15 cellular contexts compared by ENCODE assay signal in genomic region chr17:48160177-48160967, GRCh38. TPM values are rescaled to one million over a fixed set of nuclear protein-coding genes. Genes with fewer than 3 reads are reported as not detected.
A peak's percentile ranks its signal among the peaks of the same experiment; 100 is the strongest.
DNase-seq lines count a peak whose midpoint lies in the region; ATAC-seq and TF ChIP-seq lines count a peak whose summit lies in the region.
"Had no signal": no experiment of that assay in that cellular context is flagged by ENCODE, and none has a peak within 500 bp of the region (broad histone marks: within the 10 kb centered on the region; RNA-seq: fewer than 3 reads in every experiment).

No MANE protein-coding gene starts in this region.

- no peaks in the 10 kb centered on the region for H3K27me3 ChIP-seq in breast epithelium
- peaks cover 68% of the 10 kb centered on the region for H3K27me3 ChIP-seq in iPS-18a (ENCODE audit: control insufficient read depth, insufficient read depth, low read length)
- no peaks in the 10 kb centered on the region for H3K27me3 ChIP-seq in upper lobe of right lung
- H3K27me3 ChIP-seq: upper lobe of left lung had no signal

- H3K4me1 ChIP-seq in breast epithelium (no peaks in the 10 kb centered on the region), iPS-18a (ENCODE audit: control insufficient read depth, low read depth, low read length) (peaks cover 43% of the 10 kb centered on the region), upper lobe of right lung (no peaks in the 10 kb centered on the region)
- H3K4me1 ChIP-seq: left ventricle myocardium inferior, upper lobe of left lung had no signal

- TF ChIP-seq POLR2A in breast epithelium (IDR thresholded peaks at IDR 0.05) = no peak

- intact Hi-C loops in breast epithelium (cut with DNase I; ENCODE audit: low total_unique reads) = no loop called here
- intact Hi-C loops in upper lobe of right lung (cut with DNase I) = no loop called here

- in situ Hi-C loops in T47D (cut with HindIII; ENCODE audit: low pct_unique_long_range_greater_than_20kb, low sequenced_read_pairs) = no loop called here

- no peak overlapping the region for H3K9ac ChIP-seq in iPS-18a (ENCODE audit: low read length)

- no peak overlapping the region for H3K27ac ChIP-seq in breast epithelium
- no peak overlapping the region for H3K27ac ChIP-seq in iPS-18a (ENCODE audit: low read length)
- H3K27ac ChIP-seq in upper lobe of right lung = no peak overlapping the region
- H3K27ac ChIP-seq: left ventricle myocardium inferior, upper lobe of left lung had no signal

- DNase-seq in T47D (ENCODE audit: low read depth in 1 of 2, low spot score in 1 of 2) = peak; percentile 83 to 89
- DNase-seq in breast epithelium (ENCODE audit: low spot score in 2 of 2) = no peak
- peak; percentile 87 for DNase-seq in NCI-H2196 treated with DMSO at 0.1 percent for 48 hours (lab: John Stamatoyannopoulos, UW; ENCODE audit: unreplicated experiment)
- no peak for DNase-seq in upper lobe of right lung
- no peak for DNase-seq in stimulated activated CD8-positive, alpha-beta memory T cell treated with anti-CD3 and anti-CD28 coated beads, Interleukin-4, amount 100 ng/mL, for 48 hours
- DNase-seq: activated CD4-positive, CD25-positive, alpha-beta regulatory T cell; amygdala; dermis blood vessel endothelial cell; foreskin fibroblast; left ventricle myocardium inferior; Right ventricle myocardium superior; upper lobe of left lung had no signal

- TF ChIP-seq CTCF in breast epithelium (IDR thresholded peaks at IDR 0.05) (no peak), upper lobe of right lung (IDR thresholded peaks at IDR 0.05) (no peak)

- H3K36me3 ChIP-seq in breast epithelium (no peaks in the 10 kb centered on the region), iPS-18a (ENCODE audit: control insufficient read depth, low read depth, low read length) (no peaks in the 10 kb centered on the region), upper lobe of right lung (no peaks in the 10 kb centered on the region)
- H3K36me3 ChIP-seq: left ventricle myocardium inferior, upper lobe of left lung had no signal

- H3K9me3 ChIP-seq in breast epithelium = no peaks in the 10 kb centered on the region
- no peaks in the 10 kb centered on the region for H3K9me3 ChIP-seq in iPS-18a (ENCODE audit: control insufficient read depth, low read depth, low read length)
- H3K9me3 ChIP-seq in upper lobe of right lung = no peaks in the 10 kb centered on the region
- H3K9me3 ChIP-seq: left ventricle myocardium inferior, upper lobe of left lung had no signal

- ATAC-seq in upper lobe of right lung (peak; percentile 41), HG03439 (IDR thresholded peaks at IDR 0.05; ENCODE audit: unreplicated experiment) (no peak), HG02970 (IDR thresholded peaks at IDR 0.05; ENCODE audit: low FRiP score, unreplicated experiment) (no peak)

- H3K4me3 ChIP-seq in breast epithelium (no peak overlapping the region), iPS-18a (ENCODE audit: low read length) (peak overlapping the region; percentile 33), upper lobe of right lung (no peak overlapping the region)
- H3K4me3 ChIP-seq: left ventricle myocardium inferior, upper lobe of left lung had no signal

RNA-seq across cellular contexts. Expression of gene SNX11, which starts 52.8 kb away (rescaled TPM):
- 10 to 100 TPM; 13.4 to 19.7 (median 14.2) TPM for total RNA-seq in breast epithelium
- 20.8 TPM for total RNA-seq in upper lobe of right lung

RNA-seq across cellular contexts. Expression of gene CBX1, which starts 59.1 kb away (rescaled TPM):
- total RNA-seq in breast epithelium (10 to 100 TPM; 29.0 to 45.8 (median 45.2) TPM), upper lobe of right lung (34.0 TPM)

Comparison
In these comparisons a context has a peak if more than half of its experiments do, and no peak if none do; other contexts are left out.
1. DNase-seq: peak in T47D (2 of 2) and NCI-H2196 treated with DMSO at 0.1 percent for 48 hours (single experiment); none in breast epithelium (0 of 2), upper lobe of right lung (single experiment) and stimulated activated CD8-positive, alpha-beta memory T cell treated with anti-CD3 and anti-CD28 coated beads, Interleukin-4, amount 100 ng/mL, for 48 hours (single experiment).